In genomic region chr9:129469988-129470316, GRCh38 we compare ENCODE assay signal across 30 cellular contexts.
DNase-seq lines count a peak whose midpoint lies in the region; ATAC-seq, FAIRE-seq and TF ChIP-seq lines count a peak whose summit lies in the region.
"Had no signal": no experiment of that assay in that cellular context is flagged by ENCODE, and none has a peak within 500 bp of the region (broad histone marks: within the 10 kb centered on the region; RNA-seq: fewer than 3 reads in every experiment).

No MANE protein-coding gene starts in this region.

- intact Hi-C loops in activated CD8-positive, alpha-beta T cell treated with anti-CD3 and anti-CD28 coated beads for 36 hours (cut with micrococcal nuclease), result no loop called here

- H3K79me2 ChIP-seq in osteoblast (ENCODE audit: insufficient read depth, low read length), result no peaks in the 10 kb centered on the region

- H3K27ac ChIP-seq in ectodermal cell (ENCODE audit: insufficient read depth, low read depth, low read length, poor library complexity, severe bottlenecking), result peak overlapping the region; percentile 60
- no peak overlapping the region for H3K27ac ChIP-seq in osteoblast (ENCODE audit: low read depth, low read length)
- H3K27ac ChIP-seq: gastroesophageal sphincter, left ventricle myocardium inferior, psoas muscle had no signal

- H3K4me1 Mint-ChIP-seq in activated CD8-positive, alpha-beta T cell treated with anti-CD3 and anti-CD28 coated beads for 36 hours (ENCODE audit: low read depth), result peaks cover 34% of the 10 kb centered on the region
- H3K4me1 Mint-ChIP-seq in activated CD8-positive, alpha-beta T cell treated with anti-CD3 and anti-CD28 coated beads, Interleukin-2, amount 10 ng/mL, durations not matched to agents 7 days and 5 days (ENCODE audit: low read depth), result peaks cover 29% of the 10 kb centered on the region
- H3K4me1 Mint-ChIP-seq: IgD-negative memory B cell had no signal

- peaks cover 2% of the 10 kb centered on the region for H3K9me3 Mint-ChIP-seq in activated CD8-positive, alpha-beta T cell treated with anti-CD3 and anti-CD28 coated beads for 36 hours
- H3K9me3 Mint-ChIP-seq in activated CD8-positive, alpha-beta T cell treated with anti-CD3 and anti-CD28 coated beads, Interleukin-2, amount 10 ng/mL, durations not matched to agents 7 days and 5 days (ENCODE audit: insufficient read depth), result peaks cover 2% of the 10 kb centered on the region
- H3K9me3 Mint-ChIP-seq: natural killer cell treated with Interleukin-12 subunit alpha and Interleukin-12 subunit beta and Interleukin-15 and Interleukin-18, amount 100 ng/mL, for 72 hours had no signal

- CTCF ChIA-PET in activated CD8-positive, alpha-beta T cell treated with anti-CD3 and anti-CD28 coated beads for 36 hours (lab: Charles Lee), result interaction anchor here (0.8 kb wide), 1 partner anchor 9 kb away, joined by 3 read pairs; no protein-coding TSS in a partner anchor
- CTCF ChIA-PET in activated CD8-positive, alpha-beta T cell treated with anti-CD3 and anti-CD28 coated beads, Interleukin-2, amount 10 ng/mL, durations not matched to agents 7 days and 5 days (lab: Charles Lee), result no interaction called here

- no peaks in the 10 kb centered on the region for H4K20me1 ChIP-seq in osteoblast (ENCODE audit: insufficient read depth, low read length)

- no peak overlapping the region for H3K4me2 ChIP-seq in osteoblast (ENCODE audit: insufficient read depth, low read length)

- peaks cover 29% of the 10 kb centered on the region for H3K4me1 ChIP-seq in NT2/D1 (ENCODE audit: insufficient read depth, insufficient read length)
- H3K4me1 ChIP-seq in ectodermal cell (ENCODE audit: control insufficient read depth, insufficient read depth, low read length), result peaks cover 42% of the 10 kb centered on the region
- H3K4me1 ChIP-seq in osteoblast (ENCODE audit: insufficient read depth, low read length), result peaks cover 29% of the 10 kb centered on the region

- no peak overlapping the region for H3K4me3 ChIP-seq in NT2/D1 (ENCODE audit: insufficient read length, low read depth)
- H3K4me3 ChIP-seq in ectodermal cell (ENCODE audit: insufficient read depth, low read depth, low read length), result no peak overlapping the region
- H3K4me3 ChIP-seq in osteoblast (ENCODE audit: insufficient read depth, low read length), result no peak overlapping the region
- H3K4me3 ChIP-seq: adrenal gland, gastroesophageal sphincter, GM23338, left ventricle myocardium inferior, psoas muscle had no signal

- FAIRE-seq in GM12891 (lab: Jason Lieb, UNC), result no peak
- FAIRE-seq: bronchial epithelial cell, colon, G401.6 had no signal

- DNase-seq in activated CD8-positive, alpha-beta T cell treated with anti-CD3 and anti-CD28 coated beads for 36 hours, result no peak
- no peak for DNase-seq in activated CD8-positive, alpha-beta T cell treated with anti-CD3 and anti-CD28 coated beads, Interleukin-2, amount 10 ng/mL, durations not matched to agents 7 days and 5 days
- DNase-seq in NT2/D1 (ENCODE audit: low read depth, low spot score) (no peak), osteoblast (ENCODE audit: insufficient read length, low spot score, missing footprints) (peak; percentile 35), GM12891 (ENCODE audit: insufficient read length, low spot score) (no peak)
- DNase-seq in activated CD8-positive, alpha-beta memory T cell treated with anti-CD3 and anti-CD28 coated beads, Interleukin-2, amount 50 U/mL, for 48 hours, result no peak
- DNase-seq: 8988T; activated CD4-positive, alpha-beta T cell treated with anti-CD3 and anti-CD28 coated beads, Interleukin-2, amount 50 U/mL, for 4 hours; activated effector memory CD4-positive, alpha-beta T cell treated with Interleukin-2 at 50 U/mL for 16 hours; AML-193; hypothalamus; left ventricle myocardium inferior; midbrain; NCI-H2081 treated with DMSO at 0.1 percent for 48 hours; NCI-H446; NCI-H82; OCI-M1; psoas muscle; SHP77 treated with DMSO at 0.1 percent for 48 hours had no signal

- H3K9ac ChIP-seq in NT2/D1 (ENCODE audit: insufficient read length, low read depth), result peak overlapping the region; percentile 37

- WGBS in ectodermal cell, 2 experiments, result 86 to 88% methylated on average over 6 of the region's 6 CpGs

- peak overlapping the region; percentile 43 for H3K27ac Mint-ChIP-seq in activated CD8-positive, alpha-beta T cell treated with anti-CD3 and anti-CD28 coated beads for 36 hours
- H3K27ac Mint-ChIP-seq in activated CD8-positive, alpha-beta T cell treated with anti-CD3 and anti-CD28 coated beads, Interleukin-2, amount 10 ng/mL, durations not matched to agents 7 days and 5 days, result no peak overlapping the region
- H3K27ac Mint-ChIP-seq: GM23338; IgD-negative memory B cell; natural killer cell treated with Interleukin-12 subunit alpha and Interleukin-12 subunit beta and Interleukin-15 and Interleukin-18, amount 100 ng/mL, for 72 hours; WTC11 had no signal

- H3K27me3 Mint-ChIP-seq in activated CD8-positive, alpha-beta T cell treated with anti-CD3 and anti-CD28 coated beads for 36 hours, result no peaks in the 10 kb centered on the region
- no peaks in the 10 kb centered on the region for H3K27me3 Mint-ChIP-seq in activated CD8-positive, alpha-beta T cell treated with anti-CD3 and anti-CD28 coated beads, Interleukin-2, amount 10 ng/mL, durations not matched to agents 7 days and 5 days (ENCODE audit: low read depth)

- no peak for TF ChIP-seq CTCF in activated CD8-positive, alpha-beta T cell treated with anti-CD3 and anti-CD28 coated beads for 36 hours (IDR thresholded peaks at IDR 0.05)
- no peak for TF ChIP-seq CTCF in osteoblast (IDR thresholded peaks at IDR 0.05; ENCODE audit: extremely low read depth, low read depth, low read length)

- TF ChIP-seq POLR2A in GM12891 (IDR thresholded peaks at IDR 0.05; ENCODE audit: low read depth, low read length), result no peak

- no peaks in the 10 kb centered on the region for H3K36me3 Mint-ChIP-seq in activated CD8-positive, alpha-beta T cell treated with anti-CD3 and anti-CD28 coated beads for 36 hours (ENCODE audit: low read depth)
- H3K36me3 Mint-ChIP-seq in activated CD8-positive, alpha-beta T cell treated with anti-CD3 and anti-CD28 coated beads, Interleukin-2, amount 10 ng/mL, durations not matched to agents 7 days and 5 days (ENCODE audit: low read depth), result peaks cover under 1% of the 10 kb centered on the region
- H3K36me3 Mint-ChIP-seq: natural killer cell treated with Interleukin-12 subunit alpha and Interleukin-12 subunit beta and Interleukin-15 and Interleukin-18, amount 100 ng/mL, for 72 hours had no signal

- H3K4me3 Mint-ChIP-seq in activated CD8-positive, alpha-beta T cell treated with anti-CD3 and anti-CD28 coated beads for 36 hours, result no peak overlapping the region
- no peak overlapping the region for H3K4me3 Mint-ChIP-seq in activated CD8-positive, alpha-beta T cell treated with anti-CD3 and anti-CD28 coated beads, Interleukin-2, amount 10 ng/mL, durations not matched to agents 7 days and 5 days
- H3K4me3 Mint-ChIP-seq: GM23338; IgD-negative memory B cell; natural killer cell treated with Interleukin-12 subunit alpha and Interleukin-12 subunit beta and Interleukin-15 and Interleukin-18, amount 100 ng/mL, for 72 hours; WTC11 had no signal

- POLR2A ChIA-PET in activated CD8-positive, alpha-beta T cell treated with anti-CD3 and anti-CD28 coated beads for 36 hours (lab: Charles Lee), result no interaction called here
- POLR2A ChIA-PET in activated CD8-positive, alpha-beta T cell treated with anti-CD3 and anti-CD28 coated beads, Interleukin-2, amount 10 ng/mL, durations not matched to agents 7 days and 5 days (lab: Charles Lee), result no interaction called here

- H3K27me3 ChIP-seq in NT2/D1 (ENCODE audit: insufficient read depth, insufficient read length) (no peaks in the 10 kb centered on the region), ectodermal cell (ENCODE audit: control insufficient read depth, insufficient read depth, low read length, poor library complexity, severe bottlenecking) (no peaks in the 10 kb centered on the region), osteoblast (ENCODE audit: insufficient read depth, low read length) (no peaks in the 10 kb centered on the region)
- H3K27me3 ChIP-seq: adrenal gland, gastroesophageal sphincter had no signal

- peaks cover 8% of the 10 kb centered on the region; the same call in 1 of the 2 replicates for H3K9me3 ChIP-seq in NT2/D1 (ENCODE audit: insufficient read depth, low read length)
- H3K9me3 ChIP-seq in ectodermal cell (ENCODE audit: control insufficient read depth, low read length), result no peaks in the 10 kb centered on the region
- H3K9me3 ChIP-seq in osteoblast (ENCODE audit: low read depth, low read length), result peaks cover 2% of the 10 kb centered on the region
- H3K9me3 ChIP-seq: adrenal gland, gastroesophageal sphincter, psoas muscle had no signal

- H2AFZ ChIP-seq in osteoblast (ENCODE audit: low read length), result no peak overlapping the region
- H2AFZ ChIP-seq: GM23338 had no signal

- ATAC-seq in activated CD8-positive, alpha-beta T cell treated with anti-CD3 and anti-CD28 coated beads for 36 hours, result no peak
- ATAC-seq in activated CD8-positive, alpha-beta T cell treated with anti-CD3 and anti-CD28 coated beads, Interleukin-2, amount 10 ng/mL, durations not matched to agents 7 days and 5 days, result no peak
- ATAC-seq in HG02610 (IDR thresholded peaks at IDR 0.05; ENCODE audit: unreplicated experiment), result no peak
- ATAC-seq: natural killer cell treated with Interleukin-12 subunit alpha and Interleukin-12 subunit beta and Interleukin-15 and Interleukin-18, amount 100 ng/mL, for 72 hours; psoas muscle had no signal

- H3K36me3 ChIP-seq in NT2/D1 (ENCODE audit: insufficient read depth, insufficient read length, low read length) (no peaks in the 10 kb centered on the region), ectodermal cell (ENCODE audit: control insufficient read depth, insufficient read depth, low read length) (no peaks in the 10 kb centered on the region), osteoblast (ENCODE audit: insufficient read depth, low read length) (no peaks in the 10 kb centered on the region)
- H3K36me3 ChIP-seq: adrenal gland, gastroesophageal sphincter, left ventricle myocardium inferior had no signal

TF ChIP-seq in GM12891, 5 proteins besides CTCF, POLR2A, EP300 and RAD21:
- no peak for TF ChIP-seq SPI1 (IDR thresholded peaks at IDR 0.05; ENCODE audit: low read depth, low read length)
- TF ChIP-seq PAX5 (IDR thresholded peaks at IDR 0.05; ENCODE audit: insufficient read depth, low read length, severe bottlenecking), result no peak
- no peak for TF ChIP-seq POU2F2 (IDR thresholded peaks at IDR 0.05; ENCODE audit: low read depth, low read length)
- TF ChIP-seq TAF1 (IDR thresholded peaks at IDR 0.05; ENCODE audit: low read depth, low read length), result no peak
- no peak for TF ChIP-seq POLR2AphosphoS5 (IDR thresholded peaks at IDR 0.05; ENCODE audit: low read depth, low read length)
